ENCODE assay signal across 8 cellular contexts in genomic region chr4:10013722-10014121, GRCh38. TPM values are rescaled to one million over a fixed set of nuclear protein-coding genes. Genes with fewer than 3 reads are reported as not detected.
DNase-seq lines count a peak whose midpoint lies in the region; ATAC-seq and TF ChIP-seq lines count a peak whose summit lies in the region.

No MANE protein-coding gene starts in this region.

- DNase-seq in COLO668 (lab: John Stamatoyannopoulos, UW; ENCODE audit: unreplicated experiment) (peak; percentile 60), RPMI8226 (peak; percentile 72), nephron progenitor cell (peak; percentile 43), ovary (no peak), GOT3 (lab: John Stamatoyannopoulos, UW) (no peak)

- 84 to 87% (median 84%) methylated on average over 6 of the region's 6 CpGs for WGBS in ovary, 3 donors

- H3K36me3 Mint-ChIP-seq in dendritic cell treated with granulocyte-macrophage colony-stimulating factor and Interleukin-4, amounts not matched to agents 40 ng/mL and 50 ng/mL, for 4 days (ENCODE audit: low read depth): peaks cover 73% of the 10 kb centered on the region
- H3K36me3 Mint-ChIP-seq in nephron progenitor cell (ENCODE audit: low read depth): no peaks in the 10 kb centered on the region

- no peaks in the 10 kb centered on the region for H3K27me3 ChIP-seq in ovary

- no peak for TF ChIP-seq EP300 in ovary (IDR thresholded peaks at IDR 0.05)

- peak; percentile 39 for TF ChIP-seq CTCF in nephron progenitor cell (IDR thresholded peaks at IDR 0.05)
- no peak for TF ChIP-seq CTCF in ovary (IDR thresholded peaks at IDR 0.05)

- H3K9me3 Mint-ChIP-seq in dendritic cell treated with granulocyte-macrophage colony-stimulating factor and Interleukin-4, amounts not matched to agents 40 ng/mL and 50 ng/mL, for 4 days: no peaks in the 10 kb centered on the region
- H3K9me3 Mint-ChIP-seq in nephron progenitor cell: no peaks in the 10 kb centered on the region

- TF ChIP-seq POLR2A in ovary (IDR thresholded peaks at IDR 0.05): no peak

- H3K4me3 Mint-ChIP-seq in dendritic cell treated with granulocyte-macrophage colony-stimulating factor and Interleukin-4, amounts not matched to agents 40 ng/mL and 50 ng/mL, for 4 days: no peak overlapping the region
- no peak overlapping the region for H3K4me3 Mint-ChIP-seq in nephron progenitor cell

- ATAC-seq in GM18909 (IDR thresholded peaks at IDR 0.05; ENCODE audit: poor library complexity, unreplicated experiment) (peak; percentile 61), HG03558 (IDR thresholded peaks at IDR 0.05; ENCODE audit: extremely low read depth, unreplicated experiment) (peak; percentile 34)

- H3K27ac Mint-ChIP-seq in dendritic cell treated with granulocyte-macrophage colony-stimulating factor and Interleukin-4, amounts not matched to agents 40 ng/mL and 50 ng/mL, for 4 days: peak overlapping the region; percentile 19
- no peak overlapping the region for H3K27ac Mint-ChIP-seq in nephron progenitor cell

- no peak overlapping the region for H3K27ac ChIP-seq in ovary

- no peak overlapping the region for H3K4me3 ChIP-seq in ovary

- H3K4me1 ChIP-seq in ovary (ENCODE audit: insufficient read depth): no peaks in the 10 kb centered on the region

- no peaks in the 10 kb centered on the region for H3K27me3 Mint-ChIP-seq in dendritic cell treated with granulocyte-macrophage colony-stimulating factor and Interleukin-4, amounts not matched to agents 40 ng/mL and 50 ng/mL, for 4 days
- H3K27me3 Mint-ChIP-seq in nephron progenitor cell (ENCODE audit: low read depth, poor library complexity): peaks cover 23% of the 10 kb centered on the region

- intact Hi-C loops in dendritic cell treated with granulocyte-macrophage colony-stimulating factor and Interleukin-4, amounts not matched to agents 40 ng/mL and 50 ng/mL, for 4 days (cut with micrococcal nuclease): loop anchor here (10.0 kb wide), 1 partner anchor 89 kb away; no protein-coding TSS in a partner anchor
- intact Hi-C loops in ovary (cut with DNase I): loop anchor here in 3 of 4 donors (5.0 to 10.0 kb wide), 3 partner anchors 249 to 319 kb away; no protein-coding TSS in a partner anchor

- no peaks in the 10 kb centered on the region for H3K9me3 ChIP-seq in ovary

- peaks cover 36% of the 10 kb centered on the region for H3K4me1 Mint-ChIP-seq in dendritic cell treated with granulocyte-macrophage colony-stimulating factor and Interleukin-4, amounts not matched to agents 40 ng/mL and 50 ng/mL, for 4 days (ENCODE audit: low read depth)
- H3K4me1 Mint-ChIP-seq in nephron progenitor cell: peaks cover 15% of the 10 kb centered on the region

- no peaks in the 10 kb centered on the region for H3K36me3 ChIP-seq in ovary

RNA-seq across cellular contexts. Expression of gene SLC2A9, which starts 7.6 kb away (rescaled TPM):
- total RNA-seq in ovary: 10 to 100 TPM in 1 of 7 donors, 1 to 10 TPM in 6; 1.2 to 10.1 (median 5.0) TPM
- 1 to 10 TPM; 2.5 TPM for polyA plus RNA-seq in ovary

Comparison
In these comparisons a context has a peak if more than half of its experiments do, and no peak if none do; other contexts are left out.
1. DNase-seq: peak in COLO668 (single experiment), RPMI8226 (single experiment) and nephron progenitor cell (single experiment); none in ovary (0 of 5) and GOT3 (single experiment).